In genomic region chr1:91799863-91800262, GRCh38 we compare ENCODE assay signal across 17 cellular contexts.
DNase-seq lines count a peak whose midpoint lies in the region; ATAC-seq and TF ChIP-seq lines count a peak whose summit lies in the region.
"Had no signal": no experiment of that assay in that cellular context is flagged by ENCODE, and none has a peak within 500 bp of the region (broad histone marks: within the 10 kb centered on the region; RNA-seq: fewer than 3 reads in every experiment).

No MANE protein-coding gene starts in this region.

- H3K27ac ChIP-seq in cardiac muscle cell (peak overlapping the region; percentile 68), right cardiac atrium (ENCODE audit: low read length) (no peak overlapping the region), adrenal gland (peak overlapping the region in 4 of 5 donors; percentile 42 to 77 (median 60)), mesenchymal stem cell (ENCODE audit: low read length, poor library complexity, severe bottlenecking) (no peak overlapping the region), uterus (peak overlapping the region; percentile 74 to 89)
- H3K27ac ChIP-seq: 22Rv1, KMS-11 had no signal

- no peak overlapping the region for H2AK5ac ChIP-seq in mesenchymal stem cell (ENCODE audit: low read length, severe bottlenecking)

- H3K9me3 ChIP-seq in cardiac muscle cell (ENCODE audit: low read depth): no peaks in the 10 kb centered on the region
- no peaks in the 10 kb centered on the region for H3K9me3 ChIP-seq in right cardiac atrium (ENCODE audit: control insufficient read depth, low read length)
- no peaks in the 10 kb centered on the region for H3K9me3 ChIP-seq in adrenal gland (replicated peaks in 1 of 3)
- no peaks in the 10 kb centered on the region for H3K9me3 ChIP-seq in mesenchymal stem cell (ENCODE audit: control insufficient read depth, low read length)
- H3K9me3 ChIP-seq in uterus: no peaks in the 10 kb centered on the region
- H3K9me3 ChIP-seq: Peyer's patch had no signal

- 76% methylated on average over 3 of the region's 3 CpGs for WGBS in right cardiac atrium
- WGBS in adrenal gland, 4 donors: 58 to 71% (median 68%) methylated on average over 3 of the region's 3 CpGs
- WGBS in mesenchymal stem cell: 45% methylated on average over 2 of the region's 3 CpGs

- ATAC-seq in right cardiac atrium (no peak), GM18511 (IDR thresholded peaks at IDR 0.05; ENCODE audit: unreplicated experiment) (no peak)

- no peak overlapping the region for H3K4ac ChIP-seq in mesenchymal stem cell (ENCODE audit: low read depth in 1 of 2, low read length in 2 of 2)

- no peak overlapping the region for H3K18ac ChIP-seq in mesenchymal stem cell (ENCODE audit: low read depth in 1 of 2, low read length in 2 of 2)

- TF ChIP-seq CTCF in cardiac muscle cell (IDR thresholded peaks at IDR 0.05; ENCODE audit: low read depth, low read length): no peak
- no peak for TF ChIP-seq CTCF in adrenal gland (IDR thresholded peaks at IDR 0.05)
- no peak for TF ChIP-seq CTCF in uterus (IDR thresholded peaks at IDR 0.05)
- TF ChIP-seq CTCF in GM10248 (IDR thresholded peaks at IDR 0.05; ENCODE audit: control extremely low read depth, extremely low read depth, low read depth, missing control alignments): no peak

- H2BK12ac ChIP-seq in mesenchymal stem cell (ENCODE audit: low read length in 2 of 2): peak overlapping the region in 1 of 2 experiments; percentile 78

- H3K4me1 ChIP-seq in cardiac muscle cell (ENCODE audit: low read depth) (peaks cover 15% of the 10 kb centered on the region), right cardiac atrium (ENCODE audit: control insufficient read depth, insufficient read depth, low read length) (peaks cover 35% of the 10 kb centered on the region), adrenal gland (replicated peaks in 1 of 2) (peaks cover 27 to 79% of the 10 kb centered on the region in 2 donors), mesenchymal stem cell (ENCODE audit: control insufficient read depth, insufficient read depth, low read depth, low read length) (peaks cover 14% of the 10 kb centered on the region), uterus (peaks cover 5 to 19% of the 10 kb centered on the region in 2 donors)

- H3K27me3 ChIP-seq in cardiac muscle cell: no peaks in the 10 kb centered on the region
- no peaks in the 10 kb centered on the region for H3K27me3 ChIP-seq in right cardiac atrium (ENCODE audit: control insufficient read depth, insufficient read depth)
- no peaks in the 10 kb centered on the region for H3K27me3 ChIP-seq in adrenal gland
- no peaks in the 10 kb centered on the region for H3K27me3 ChIP-seq in mesenchymal stem cell (ENCODE audit: control insufficient read depth in 1 of 2, insufficient read depth in 1 of 2, low read length in 2 of 2)
- no peaks in the 10 kb centered on the region for H3K27me3 ChIP-seq in uterus
- H3K27me3 ChIP-seq in H7 (ENCODE audit: control insufficient read depth, insufficient read depth, low read length): no peaks in the 10 kb centered on the region
- H3K27me3 ChIP-seq: Peyer's patch had no signal

- H3K4me3 ChIP-seq in cardiac muscle cell (no peak overlapping the region), right cardiac atrium (ENCODE audit: low read length) (no peak overlapping the region), adrenal gland (no peak overlapping the region), mesenchymal stem cell (ENCODE audit: insufficient read depth in 1 of 2, low read depth in 1 of 2, low read length in 2 of 2) (no peak overlapping the region), uterus (no peak overlapping the region), H7 (ENCODE audit: insufficient read depth, low read depth, low read length) (no peak overlapping the region)
- H3K4me3 ChIP-seq: Peyer's patch had no signal

- H2BK5ac ChIP-seq in mesenchymal stem cell (ENCODE audit: low read depth, low read length, poor library complexity, severe bottlenecking): no peak overlapping the region

- TF ChIP-seq POLR2A in adrenal gland (IDR thresholded peaks at IDR 0.05): no peak
- no peak for TF ChIP-seq POLR2A in uterus (IDR thresholded peaks at IDR 0.05)

- no peak overlapping the region for H3K23ac ChIP-seq in mesenchymal stem cell (ENCODE audit: low read length in 2 of 2)

- no peak for DNase-seq in cardiac muscle cell (ENCODE audit: low read depth in 1 of 2, low spot score in 1 of 2)
- no peak for DNase-seq in right cardiac atrium
- DNase-seq in adrenal gland: peak in 3 of 7 donors; percentile 36 to 51 (median 42)
- no peak for DNase-seq in mesenchymal stem cell
- DNase-seq in uterus: no peak
- no peak for DNase-seq in GM10248 (ENCODE audit: extremely low spot score)
- no peak for DNase-seq in H7
- DNase-seq: NCI-H1417; NCI-H187; NCI-H2107; NCI-H510A; NCI-H748 treated with DMSO at 0.1 percent for 48 hours; NK-92 treated with Interleukin-12 subunit alpha and Interleukin-12 subunit beta, amount 100 ng/mL, for 24 hours; Peyer's patch had no signal

- POLR2A ChIA-PET in GM10248 (lab: Yijun Ruan, JAX): no interaction called here

- H3K36me3 ChIP-seq in cardiac muscle cell: no peaks in the 10 kb centered on the region
- peaks cover 0 to 11% of the 10 kb centered on the region in 2 donors for H3K36me3 ChIP-seq in adrenal gland (replicated peaks in 1 of 2)
- H3K36me3 ChIP-seq in mesenchymal stem cell (ENCODE audit: control insufficient read depth in 1 of 2, insufficient read depth in 2 of 2, low read depth in 1 of 2, low read length in 2 of 2): peaks cover 0 to 70% of the 10 kb centered on the region in 2 experiments
- H3K36me3 ChIP-seq in uterus: no peaks in the 10 kb centered on the region
- no peaks in the 10 kb centered on the region for H3K36me3 ChIP-seq in H7 (replicated peaks; ENCODE audit: control insufficient read depth, insufficient read depth, low read length)
- H3K36me3 ChIP-seq: Peyer's patch had no signal

- peak overlapping the region; percentile 65 for H3K9ac ChIP-seq in mesenchymal stem cell (ENCODE audit: low read length)
- H3K9ac ChIP-seq: KMS-11 had no signal

- no peak overlapping the region for H4K91ac ChIP-seq in mesenchymal stem cell (ENCODE audit: low read length)

- CTCF ChIA-PET in GM10248 (lab: Yijun Ruan, JAX): interaction anchor here (0.8 to 2.7 kb wide), 2 partner anchors 9 to 10 kb away, joined by 3 to 8 read pairs; no protein-coding TSS in a partner anchor

- H4K8ac ChIP-seq in mesenchymal stem cell (ENCODE audit: low read length): no peak overlapping the region

- H3K79me1 ChIP-seq in mesenchymal stem cell (replicated peaks; ENCODE audit: low read length, poor library complexity, severe bottlenecking): peaks cover 30% of the 10 kb centered on the region

- H2BK120ac ChIP-seq in mesenchymal stem cell (ENCODE audit: low read depth, low read length): no peak overlapping the region

- H2BK15ac ChIP-seq in mesenchymal stem cell (ENCODE audit: low read depth, poor library complexity, severe bottlenecking): no peak overlapping the region

- no peak overlapping the region for H2AFZ ChIP-seq in mesenchymal stem cell (ENCODE audit: low read depth, low read length)

- H3K4me2 ChIP-seq in mesenchymal stem cell (ENCODE audit: low read length, poor library complexity, severe bottlenecking): no peak overlapping the region
- H3K4me2 ChIP-seq: KMS-11 had no signal

- intact Hi-C loops in right cardiac atrium (cut with DNase I): loop anchor here in 1 of 4 donors (10.0 kb wide), 1 partner anchor 95 kb away; no protein-coding TSS in a partner anchor
- intact Hi-C loops in adrenal gland (cut with DNase I): no loop called here
- intact Hi-C loops in uterus (cut with DNase I; ENCODE audit: low total_unique reads): no loop called here

- no peak overlapping the region for H3K14ac ChIP-seq in mesenchymal stem cell (ENCODE audit: low read length in 2 of 2)

Comparison
In these comparisons a context has a peak if more than half of its experiments do, and no peak if none do; other contexts are left out.
1. H3K27ac ChIP-seq: peak in cardiac muscle cell (single experiment), adrenal gland (4 of 5) and uterus (2 of 2); none in right cardiac atrium (single experiment) and mesenchymal stem cell (single experiment).